Comparison of ENCODE assay signal across 17 cellular contexts in genomic region chr13:61247149-61247936, GRCh38.
A peak's percentile ranks its signal among the peaks of the same experiment; 100 is the strongest.
DNase-seq lines count a peak whose midpoint lies in the region; ATAC-seq and TF ChIP-seq lines count a peak whose summit lies in the region.
"Had no signal": no experiment of that assay in that cellular context is flagged by ENCODE, and none has a peak within 500 bp of the region (broad histone marks: within the 10 kb centered on the region; RNA-seq: fewer than 3 reads in every experiment).

No MANE protein-coding gene starts in this region.

- in situ Hi-C loops in ACHN (cut with HindIII; ENCODE audit: low pct_ligation_motif_present, low pct_unique_long_range_greater_than_20kb, low sequenced_read_pairs), result no loop called here

- H3K4me1 Mint-ChIP-seq in endodermal cell, result peaks cover 3% of the 10 kb centered on the region
- H3K4me1 Mint-ChIP-seq: activated naive CD4-positive, alpha-beta T cell treated with anti-CD3 and anti-CD28 coated beads, Interleukin-2, amount 10 ng/mL, durations not matched to agents 7 days and 5 days; CD4-positive, CD25-positive, alpha-beta regulatory T cell; nephron progenitor cell; stimulated activated naive B cell treated with anti-CD40 and anti-IgM and Interleukin-4, amounts not matched to agents 10 μg/mL and 1 μg/mL and 100 μg/mL, for 72 hours had no signal

- TF ChIP-seq CTCF in endodermal cell (conservative IDR thresholded peaks at IDR 0.05) (peak; percentile 28), esophagus squamous epithelium (IDR thresholded peaks at IDR 0.05) (no peak)

- WGBS in endodermal cell (ENCODE audit: insufficient coverage in 1 of 2, insufficient read length in 1 of 2), 2 experiments, result 90 to 100% methylated on average over 3 to 6 of the region's 6 CpGs
- 80% methylated on average over 2 of the region's 6 CpGs; no CpG with 5 or more reads in 1 of the 2 donors for WGBS in esophagus squamous epithelium, 2 donors

- H3K4me3 ChIP-seq in endodermal cell (ENCODE audit: low read length) (no peak overlapping the region), esophagus squamous epithelium (no peak overlapping the region)

- H3K36me3 ChIP-seq in endodermal cell (ENCODE audit: control insufficient read depth, insufficient read depth, low read length), result no peaks in the 10 kb centered on the region
- H3K36me3 ChIP-seq in esophagus squamous epithelium, result no peaks in the 10 kb centered on the region

- H3K27ac ChIP-seq in endodermal cell (ENCODE audit: low read depth, low read length) (no peak overlapping the region), esophagus squamous epithelium (no peak overlapping the region)

- TF ChIP-seq POLR2A in esophagus squamous epithelium (IDR thresholded peaks at IDR 0.05), result no peak

- H3K4me1 ChIP-seq in endodermal cell (ENCODE audit: control insufficient read depth, insufficient read depth, low read length) (no peaks in the 10 kb centered on the region), esophagus squamous epithelium (no peaks in the 10 kb centered on the region)

- H3K4me3 Mint-ChIP-seq in endodermal cell, result no peak overlapping the region
- H3K4me3 Mint-ChIP-seq: activated naive CD4-positive, alpha-beta T cell treated with anti-CD3 and anti-CD28 coated beads, Interleukin-2, amount 10 ng/mL, durations not matched to agents 7 days and 5 days; CD4-positive, CD25-positive, alpha-beta regulatory T cell; nephron progenitor cell; stimulated activated naive B cell treated with anti-CD40 and anti-IgM and Interleukin-4, amounts not matched to agents 10 μg/mL and 1 μg/mL and 100 μg/mL, for 72 hours had no signal

- no peak overlapping the region for H3K27ac Mint-ChIP-seq in endodermal cell
- H3K27ac Mint-ChIP-seq: activated naive CD4-positive, alpha-beta T cell treated with anti-CD3 and anti-CD28 coated beads, Interleukin-2, amount 10 ng/mL, durations not matched to agents 7 days and 5 days; CD4-positive, CD25-positive, alpha-beta regulatory T cell; nephron progenitor cell; stimulated activated naive B cell treated with anti-CD40 and anti-IgM and Interleukin-4, amounts not matched to agents 10 μg/mL and 1 μg/mL and 100 μg/mL, for 72 hours had no signal

- H3K27me3 Mint-ChIP-seq in endodermal cell (ENCODE audit: insufficient read depth), result no peaks in the 10 kb centered on the region
- H3K27me3 Mint-ChIP-seq: activated naive CD4-positive, alpha-beta T cell treated with anti-CD3 and anti-CD28 coated beads, Interleukin-2, amount 10 ng/mL, durations not matched to agents 7 days and 5 days; CD4-positive, CD25-positive, alpha-beta regulatory T cell; stimulated activated naive B cell treated with anti-CD40 and anti-IgM and Interleukin-4, amounts not matched to agents 10 μg/mL and 1 μg/mL and 100 μg/mL, for 72 hours had no signal

- intact Hi-C loops in esophagus squamous epithelium (cut with DNase I), result no loop called here

- DNase-seq in endodermal cell, result peak; percentile 73
- no peak for DNase-seq in ACHN
- no peak for DNase-seq in hepatic stellate cell (ENCODE audit: low spot score)
- DNase-seq in SHP77 treated with DMSO at 0.1 percent for 48 hours (lab: John Stamatoyannopoulos, UW), result no peak
- DNase-seq in esophagus squamous epithelium (lab: John Stamatoyannopoulos, UW), result no peak
- DNase-seq: activated CD4-positive, CD25-positive, alpha-beta regulatory T cell; activated naive CD4-positive, alpha-beta T cell treated with anti-CD3 and anti-CD28 coated beads, Interleukin-2, amount 10 ng/mL, durations not matched to agents 7 days and 5 days; CD4-positive, CD25-positive, alpha-beta regulatory T cell; Kasumi-1; left colon; NCI-H446; nephron progenitor cell; SIG-M5; stimulated activated naive B cell treated with anti-CD40 and anti-IgM and Interleukin-4, amounts not matched to agents 10 μg/mL and 1 μg/mL and 100 μg/mL, for 72 hours had no signal

- H3K27me3 ChIP-seq in endodermal cell (ENCODE audit: control insufficient read depth, insufficient read depth, low read length, poor library complexity, severe bottlenecking) (no peaks in the 10 kb centered on the region), esophagus squamous epithelium (no peaks in the 10 kb centered on the region)

- H3K9me3 ChIP-seq in endodermal cell (ENCODE audit: control insufficient read depth, low read length), result peaks cover 22% of the 10 kb centered on the region
- no peaks in the 10 kb centered on the region for H3K9me3 ChIP-seq in esophagus squamous epithelium

- no peaks in the 10 kb centered on the region for H3K36me3 Mint-ChIP-seq in endodermal cell (ENCODE audit: low read depth)
- H3K36me3 Mint-ChIP-seq: activated naive CD4-positive, alpha-beta T cell treated with anti-CD3 and anti-CD28 coated beads, Interleukin-2, amount 10 ng/mL, durations not matched to agents 7 days and 5 days; CD4-positive, CD25-positive, alpha-beta regulatory T cell; stimulated activated naive B cell treated with anti-CD40 and anti-IgM and Interleukin-4, amounts not matched to agents 10 μg/mL and 1 μg/mL and 100 μg/mL, for 72 hours had no signal

- ATAC-seq in GM18502 (IDR thresholded peaks at IDR 0.05; ENCODE audit: poor library complexity, unreplicated experiment), result peak; percentile 98
- peak; percentile 92 for ATAC-seq in GM21360 (IDR thresholded peaks at IDR 0.05; ENCODE audit: unreplicated experiment)
- peak; percentile 95 for ATAC-seq in HG03066 (IDR thresholded peaks at IDR 0.05; ENCODE audit: low read depth, unreplicated experiment)
- ATAC-seq: left colon had no signal

- no peak overlapping the region for H3K9ac ChIP-seq in endodermal cell (ENCODE audit: extremely low read depth, low read length, poor library complexity, severe bottlenecking)

- H3K9me3 Mint-ChIP-seq in endodermal cell, result peaks cover 18% of the 10 kb centered on the region
